In the genomic region with DNA sequence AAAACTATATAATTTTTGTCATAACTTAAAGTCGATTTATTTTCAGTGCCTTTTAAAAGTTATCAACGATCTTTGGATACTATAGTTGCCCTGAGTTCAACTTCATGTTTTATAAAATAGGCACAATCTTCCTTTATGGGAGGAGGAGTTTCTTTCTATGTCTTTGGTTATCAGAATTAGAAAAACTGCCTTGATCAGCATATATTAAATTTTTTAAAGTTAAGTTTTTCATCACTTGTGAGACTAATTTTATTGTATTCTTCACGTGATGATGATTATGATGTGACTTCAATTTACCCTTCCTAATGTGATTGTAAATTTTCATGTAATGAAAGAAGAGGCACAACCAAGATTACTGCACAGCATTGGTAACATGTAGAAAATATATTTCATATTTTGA, we compare ENCODE assay signal across 32 cellular contexts. TPM values are rescaled to one million over a fixed set of nuclear protein-coding genes. Genes with fewer than 3 reads are reported as not detected.
"Had no signal": no experiment of that assay in that cellular context is flagged by ENCODE, and none has a peak within 500 bp of the region (broad histone marks: within the 10 kb centered on the region; RNA-seq: fewer than 3 reads in every experiment).

No MANE protein-coding gene starts in this region.

- DNase-seq: activated CD4-positive, alpha-beta T cell treated with anti-CD3 and anti-CD28 coated beads, Interleukin-2, amount 10 ng/mL, durations not matched to agents 24 days and 14 days; activated CD4-positive, alpha-beta T cell treated with anti-CD3 and anti-CD28 coated beads, Interleukin-2, amount 50 U/mL, for 4 hours; activated CD4-positive, CD25-positive, alpha-beta regulatory T cell; activated CD8-positive, alpha-beta T cell treated with anti-CD3 and anti-CD28 coated beads for 36 hours; activated effector memory CD4-positive, alpha-beta T cell treated with anti-CD3 and anti-CD28 coated beads, Interleukin-2, amount 50 U/mL, for 16 hours; activated naive CD4-positive, alpha-beta T cell; activated naive CD4-positive, alpha-beta T cell treated with anti-CD3 and anti-CD28 coated beads, Interleukin-2, amount 50 U/mL, for 16 hours; activated naive CD8-positive, alpha-beta T cell treated with anti-CD3 and anti-CD28 coated beads for 36 hours; activated T-cell treated with anti-CD3 and anti-CD28 coated beads, Interleukin-2, amount 50 U/mL, for 1 hour; activated T-cell treated with anti-CD3 and anti-CD28 coated beads, Interleukin-2, amount 50 U/mL, for 72 hours; amniotic stem cell; aorta; brain microvascular endothelial cell; MG63; NCI-H1092; NCI-H1436 treated with DMSO at 0.1 percent for 48 hours; NCI-H1694 treated with DMSO at 0.1 percent for 48 hours; NCI-H2029; NCI-H345; NCI-H510A; NCI-H526; NCI-H748 treated with DMSO at 0.1 percent for 48 hours; NK-92 treated with Interleukin-12 subunit alpha and Interleukin-12 subunit beta, amount 100 ng/mL, for 24 hours; OCI-M1; Right ventricle myocardium superior; T1000; WERI-Rb-1 had no signal

- H3K9me3 ChIP-seq: MG63 had no signal

- ATAC-seq: activated CD8-positive, alpha-beta T cell treated with anti-CD3 and anti-CD28 coated beads for 36 hours; activated T-cell treated with anti-CD3 and anti-CD28 coated beads, Interleukin-2, amount 50 U/mL, for 72 hours; activated T-helper 17 cell treated with anti-CD3 and anti-CD28 coated beads, Interleukin-2, amount 50 U/mL, for 72 hours had no signal

- H3K36me3 ChIP-seq: brain microvascular endothelial cell, MG63, WERI-Rb-1 had no signal

- H3K27ac ChIP-seq: brain microvascular endothelial cell, WERI-Rb-1 had no signal

- H3K27me3 ChIP-seq: brain microvascular endothelial cell, MG63 had no signal

- H3K4me3 ChIP-seq: MG63 had no signal

RNA-seq across cellular contexts. Expression of a gene that starts 58.2 kb away (rescaled TPM):
- total RNA-seq: activated CD4-positive, alpha-beta T cell treated with anti-CD3 and anti-CD28 coated beads, Interleukin-2, amount 10 ng/mL, durations not matched to agents 24 days and 14 days; activated CD8-positive, alpha-beta memory T cell treated with anti-CD3 and anti-CD28 coated beads for 36 hours; activated CD8-positive, alpha-beta T cell treated with anti-CD3 and anti-CD28 coated beads for 36 hours; activated naive CD8-positive, alpha-beta T cell treated with anti-CD3 and anti-CD28 coated beads for 36 hours; activated T-cell treated with anti-CD3 and anti-CD28 coated beads, Interleukin-2, amount 50 U/mL, for 72 hours; activated T-helper 17 cell treated with anti-CD3 and anti-CD28 coated beads, Interleukin-2, amount 50 U/mL, for 72 hours; aorta; chondrocyte; Right ventricle myocardium superior; T-helper 1 cell treated with Interleukin-12 subunit alpha and Interleukin-12 subunit beta and Interleukin-4 antibody, amounts not matched to agents 30 ng/mL and 1 ng/mL, for 36 hours; T-helper 2 cell treated with Interferon-gamma antibody and Interleukin-4, amounts not matched to agents 100 ng/mL and 5 ng/mL, for 36 hours had no signal
